ENCODE assay signal across 21 cellular contexts in genomic region chr1:187921426-187921825, GRCh38.
"Had no signal": no experiment of that assay in that cellular context is flagged by ENCODE, and none has a peak within 500 bp of the region (broad histone marks: within the 10 kb centered on the region; RNA-seq: fewer than 3 reads in every experiment).

No MANE protein-coding gene starts in this region.

- H3K27ac ChIP-seq: ascending aorta, cardiac muscle cell had no signal

- FAIRE-seq: RCC 7860 had no signal

- H3K4me1 ChIP-seq: ascending aorta had no signal

- DNase-seq: activated CD4-positive, alpha-beta T cell treated with anti-CD3 and anti-CD28 coated beads for 48 hours; activated CD4-positive, alpha-beta T cell treated with anti-CD3 and anti-CD28 coated beads, Interleukin-2, amount 50 U/mL, for 4 hours; activated CD4-positive, CD25-positive, alpha-beta regulatory T cell treated with anti-CD3 and anti-CD28 coated beads, Interleukin-2, amount 50 U/mL, for 72 hours; activated CD8-positive, alpha-beta memory T cell treated with anti-CD3 and anti-CD28 coated beads, Interleukin-2, amount 50 U/mL, for 48 hours; activated CD8-positive, alpha-beta T cell treated with anti-CD3 and anti-CD28 coated beads, Interleukin-2, amount 10 ng/mL, durations not matched to agents 7 days and 5 days; activated T-cell treated with anti-CD3 and anti-CD28 coated beads, Interleukin-2, amount 50 U/mL, for 1 hour; amniotic stem cell; NCI-H1048; NCI-H146; NCI-H187 treated with DMSO at 0.1 percent for 48 hours; NCI-H2081 treated with DMSO at 0.1 percent for 48 hours; NCI-H2171; NCI-H2227 treated with DMSO at 0.1 percent for 48 hours; NCI-H526 treated with DMSO at 0.1 percent for 48 hours; SHP77; T-helper 17 cell; T-helper 9 cell had no signal

- H3K4me3 ChIP-seq: ascending aorta, cardiac muscle cell had no signal

- H3K36me3 ChIP-seq: ascending aorta, cardiac muscle cell had no signal

- H3K27me3 ChIP-seq: ascending aorta, cardiac muscle cell had no signal

- H3K9me3 ChIP-seq: ascending aorta had no signal

- ATAC-seq: activated CD8-positive, alpha-beta T cell treated with anti-CD3 and anti-CD28 coated beads, Interleukin-2, amount 10 ng/mL, durations not matched to agents 7 days and 5 days; T-helper 17 cell; WTC11 had no signal
